2 cellular contexts compared by ENCODE assay signal in genomic region chr20:32495217-32495565, GRCh38.
TF ChIP-seq lines count a peak whose summit lies in the region.

No MANE protein-coding gene starts in this region.

TF ChIP-seq in GM23338, 12 proteins besides CTCF, POLR2A, EP300 and RAD21:
- TF ChIP-seq ETS1 (IDR thresholded peaks at IDR 0.05) (no peak), CREB1 (CRISPR knock-in tag; IDR thresholded peaks at IDR 0.05; ENCODE audit: low read depth) (no peak), ZNF331 (CRISPR knock-in tag; IDR thresholded peaks at IDR 0.05; ENCODE audit: low read depth) (no peak), EZH2 (IDR thresholded peaks at IDR 0.05; ENCODE audit: low read depth, unreplicated experiment) (no peak), POLR2AphosphoS5 (IDR thresholded peaks at IDR 0.05; ENCODE audit: low read depth) (no peak), NANOG (IDR thresholded peaks at IDR 0.05; ENCODE audit: borderline replicate concordance) (no peak), STAT1 (IDR thresholded peaks at IDR 0.05; ENCODE audit: unreplicated experiment) (no peak), JUNB (IDR thresholded peaks at IDR 0.05; ENCODE audit: unreplicated experiment) (no peak), ZNF462 (CRISPR knock-in tag; IDR thresholded peaks at IDR 0.05) (no peak), ZNF114 (CRISPR knock-in tag; IDR thresholded peaks at IDR 0.05) (no peak), EZH2phosphoT487 (IDR thresholded peaks at IDR 0.05; ENCODE audit: unreplicated experiment) (no peak), REST (IDR thresholded peaks at IDR 0.05; ENCODE audit: unreplicated experiment) (no peak)
TF ChIP-seq in GM23338: peak in this region for 0.

TF ChIP-seq in IMR-90, 13 proteins besides CTCF, POLR2A, EP300 and RAD21:
- TF ChIP-seq BHLHE40 (IDR thresholded peaks at IDR 0.05; ENCODE audit: low read depth, low read length) (no peak), NFE2L2 (IDR thresholded peaks at IDR 0.05; ENCODE audit: low read depth, low read length) (no peak), CHD1 (IDR thresholded peaks at IDR 0.05; ENCODE audit: low read depth, low read length) (no peak), RFX5 (IDR thresholded peaks at IDR 0.05; ENCODE audit: low read depth, low read length) (no peak), RCOR1 (IDR thresholded peaks at IDR 0.05; ENCODE audit: insufficient replicate concordance, low read length) (no peak), MAFK (IDR thresholded peaks at IDR 0.05; ENCODE audit: low read depth, low read length) (no peak), ELK1 (IDR thresholded peaks at IDR 0.05; ENCODE audit: borderline replicate concordance, low read depth, low read length) (no peak), MAZ (IDR thresholded peaks at IDR 0.05; ENCODE audit: borderline replicate concordance, low read depth, low read length) (no peak), SMC3 (IDR thresholded peaks at IDR 0.05; ENCODE audit: low read depth, low read length) (no peak), MXI1 (IDR thresholded peaks at IDR 0.05; ENCODE audit: borderline replicate concordance, low read depth, low read length) (no peak), USF2 (IDR thresholded peaks at IDR 0.05; ENCODE audit: low read depth, low read length) (no peak), CEBPB (IDR thresholded peaks at IDR 0.05; ENCODE audit: low read depth, low read length) (no peak), FOS (IDR thresholded peaks at IDR 0.05; ENCODE audit: low read depth, low read length) (no peak)
